In the genomic region with DNA sequence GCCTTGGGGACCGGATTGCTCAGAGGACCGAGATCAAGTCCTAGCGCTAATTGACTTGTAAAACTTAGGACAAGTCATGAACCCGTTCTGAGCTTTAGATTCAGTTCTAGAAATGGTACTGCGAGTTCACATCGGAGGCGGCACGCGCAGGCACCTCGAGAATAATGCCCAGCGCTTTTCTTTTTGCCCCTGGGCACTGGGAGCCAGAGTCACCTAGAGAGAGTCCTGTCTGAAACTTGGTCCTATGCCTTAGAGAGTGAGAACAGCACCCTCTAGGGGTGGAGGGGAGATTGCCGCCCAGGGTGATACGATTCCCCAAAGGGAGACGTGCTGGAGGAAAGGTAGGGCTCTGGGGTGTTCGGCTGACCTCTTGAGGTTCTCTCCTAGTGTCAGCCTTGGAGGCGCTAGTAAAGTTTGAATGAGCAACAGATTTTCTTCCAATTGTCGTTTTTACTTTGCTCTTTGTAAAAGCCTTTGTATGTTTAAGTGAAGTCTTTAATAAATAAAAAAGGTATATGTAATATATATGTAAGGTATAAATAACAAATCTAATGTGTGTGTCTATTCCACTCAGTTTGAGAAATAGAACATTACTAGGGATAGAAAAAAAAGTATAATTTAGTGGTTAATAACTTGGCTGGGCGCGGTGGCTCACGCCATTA, we compare ENCODE assay signal across 8 cellular contexts. TPM values are rescaled to one million over a fixed set of nuclear protein-coding genes. Genes with fewer than 3 reads are reported as not detected.
DNase-seq lines count a peak whose midpoint lies in the region; TF ChIP-seq lines count a peak whose summit lies in the region.

No MANE protein-coding gene starts in this region.

- no peaks in the 10 kb centered on the region for H3K9me3 ChIP-seq in suprapubic skin

- H3K27ac ChIP-seq in suprapubic skin: peak overlapping the region; percentile 87

- in situ Hi-C loops in G401 (cut with HindIII; ENCODE audit: low sequenced_read_pairs): no loop called here

- DNase-seq in G401 (ENCODE audit: low spot score) (peak; percentile 84), HCEC 1CT (peak; percentile 85), M059J (ENCODE audit: low read depth) (peak; percentile 94), SHP77 (lab: John Stamatoyannopoulos, UW) (peak; percentile 84 to 90), globus pallidus (ENCODE audit: low spot score) (peak; percentile 76), occipital lobe (lab: John Stamatoyannopoulos, UW) (peak; percentile 28), suprapubic skin (ENCODE audit: low spot score in 2 of 2) (peak; percentile 91)
- DNase-seq in activated gamma-delta T cell treated with anti-CD3 and anti-CD28 coated beads, Interleukin-2, amount 50 U/mL, for 16 hours (ENCODE audit: low read depth): peak; percentile 88

- peak overlapping the region; percentile 74 for H3K4me3 ChIP-seq in suprapubic skin

- TF ChIP-seq EP300 in suprapubic skin (IDR thresholded peaks at IDR 0.05): no peak

- no peaks in the 10 kb centered on the region for H3K27me3 ChIP-seq in suprapubic skin

- 13% methylated on average over 19 of the region's 20 CpGs for WGBS in suprapubic skin

- H3K36me3 ChIP-seq in suprapubic skin: peaks cover 4% of the 10 kb centered on the region

- no peak for TF ChIP-seq POLR2A in suprapubic skin (IDR thresholded peaks at IDR 0.05)

- TF ChIP-seq CTCF in suprapubic skin (IDR thresholded peaks at IDR 0.05): peak; percentile 71 to 91

- H3K4me1 ChIP-seq in suprapubic skin: peaks cover 21% of the 10 kb centered on the region

RNA-seq across cellular contexts. Expression of a gene that starts 0.8 kb away (rescaled TPM):
- 18.8 and 23.3 TPM in 2 replicates for total RNA-seq in G401 (2014; rRNA removed; shearing (Covaris generic))
- total RNA-seq in M059J (2014; rRNA removed; shearing (Covaris generic)): 9.7 and 9.9 TPM in 2 replicates
- total RNA-seq in occipital lobe (0.94 TPM), suprapubic skin (10 to 100 TPM in 2 of 4 donors, 1 to 10 TPM in 2; 4.3 to 11.8 (median 10.0) TPM)

RNA-seq across cellular contexts. Expression of a gene that starts 1.5 kb away (rescaled TPM):
- total RNA-seq in G401 (2014; rRNA removed; shearing (Covaris generic)): 24.8 and 32.4 TPM in 2 replicates
- 127 and 132 TPM in 2 replicates for total RNA-seq in M059J (2014; rRNA removed; shearing (Covaris generic))
- total RNA-seq in occipital lobe (10.6 TPM), suprapubic skin (10 to 100 TPM; 36.6 to 63.0 (median 59.2) TPM)

RNA-seq across cellular contexts. Expression of a gene that starts 11.1 kb away (rescaled TPM):
- total RNA-seq in G401 (2014; rRNA removed; shearing (Covaris generic)): 0.25 and 0.37 TPM in 2 replicates
- 1.1 TPM in 1 of 2 replicates, not detected in the other for total RNA-seq in M059J (2014; rRNA removed; shearing (Covaris generic))
- 3.4 TPM for total RNA-seq in occipital lobe
- not detected for total RNA-seq in suprapubic skin

RNA-seq across cellular contexts. Expression of a gene that starts 20.9 kb away (rescaled TPM):
- total RNA-seq in G401 (2014; rRNA removed; shearing (Covaris generic)): 0.20 and 0.43 TPM in 2 replicates
- total RNA-seq in M059J (2014; rRNA removed; shearing (Covaris generic)): not detected in 2 replicates
- 0.31 TPM for total RNA-seq in occipital lobe
- total RNA-seq in suprapubic skin: under 1 TPM in 1 of 4 donors, not detected in 3; 0.24 TPM

RNA-seq across cellular contexts. Expression of a gene that starts 25.5 kb away (rescaled TPM):
- total RNA-seq in G401 (2014; rRNA removed; shearing (Covaris generic)): not detected in 2 replicates
- total RNA-seq in M059J (2014; rRNA removed; shearing (Covaris generic)): not detected in 2 replicates
- total RNA-seq in occipital lobe (2.2 TPM), suprapubic skin (not detected)

Comparison
In these comparisons a context has a peak if more than half of its experiments do, and no peak if none do; other contexts are left out.
1. Peak in every context shown above with its lines: DNase-seq, H3K4me3 ChIP-seq and H3K27ac ChIP-seq.
2. DNase-seq: peak in every context shown above with its lines; median percentile 94 in M059J; 91 in suprapubic skin; 88 in activated gamma-delta T cell treated with anti-CD3 and anti-CD28 coated beads, Interleukin-2, amount 50 U/mL, for 16 hours; 87 in SHP77; 85 in HCEC 1CT; 84 in G401; 76 in globus pallidus; 28 in occipital lobe.